In the genomic region with DNA sequence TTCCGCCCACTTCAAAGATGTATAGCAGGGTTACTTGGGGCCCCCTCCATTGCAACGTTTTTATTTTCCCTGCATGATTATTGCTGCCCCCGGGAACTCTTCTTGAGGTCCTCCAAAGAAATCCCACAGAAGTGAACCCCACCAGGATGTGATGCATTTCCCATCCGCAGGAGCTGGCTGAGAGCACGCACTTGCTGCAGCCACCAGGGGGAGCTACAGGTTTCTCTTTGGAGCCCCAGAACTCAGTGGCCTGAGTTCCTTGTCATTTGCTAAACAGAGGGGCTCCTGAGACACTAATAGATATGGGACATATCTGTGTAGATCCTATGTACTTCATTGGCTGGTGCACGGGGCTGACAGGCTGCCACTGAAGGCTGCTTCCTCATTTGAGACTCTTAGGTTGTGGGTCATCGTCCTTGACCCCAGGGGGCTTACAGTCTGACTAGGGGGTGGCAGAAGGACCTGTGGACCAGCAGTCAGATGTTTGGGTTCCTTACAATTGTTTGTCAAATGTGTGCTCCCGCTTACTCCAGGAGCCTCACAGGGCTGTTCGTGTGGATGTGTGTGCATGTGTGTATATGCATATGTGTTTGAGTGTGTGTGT, we compare ENCODE assay signal across 8 cellular contexts. TPM values are rescaled to one million over a fixed set of nuclear protein-coding genes. Genes with fewer than 3 reads are reported as not detected.
A peak's percentile ranks its signal among the peaks of the same experiment; 100 is the strongest.
DNase-seq lines count a peak whose midpoint lies in the region; ATAC-seq and TF ChIP-seq lines count a peak whose summit lies in the region.

No MANE protein-coding gene starts in this region.

- TF ChIP-seq CTCF in KMS-11 (conservative IDR thresholded peaks at IDR 0.05; ENCODE audit: low read depth, low read length) (peak; percentile 91), RWPE2 (IDR thresholded peaks at IDR 0.05; ENCODE audit: poor library complexity, severe bottlenecking) (peak; percentile 93), parathyroid adenoma (IDR thresholded peaks at IDR 0.05) (peak; percentile 95), upper lobe of left lung (IDR thresholded peaks at IDR 0.05) (peak; percentile 54 to 80 (median 74))

- DNase-seq in DMS53 (lab: John Stamatoyannopoulos, UW) (peak; percentile 85), RWPE2 (ENCODE audit: low spot score) (no peak), foreskin melanocyte (peak; percentile 37), upper lobe of left lung (peak in 1 of 2 donors; percentile 61)

- no peaks in the 10 kb centered on the region for H3K4me1 ChIP-seq in KMS-11 (ENCODE audit: low read depth, poor library complexity, severe bottlenecking)
- H3K4me1 ChIP-seq in RWPE2 (ENCODE audit: insufficient read depth, poor library complexity, severe bottlenecking), result no peaks in the 10 kb centered on the region
- H3K4me1 ChIP-seq in parathyroid adenoma, result no peaks in the 10 kb centered on the region
- H3K4me1 ChIP-seq in upper lobe of left lung, result no peaks in the 10 kb centered on the region

- no peaks in the 10 kb centered on the region for H3K27me3 ChIP-seq in KMS-11 (ENCODE audit: insufficient read depth, low read depth)
- H3K27me3 ChIP-seq in RWPE2 (ENCODE audit: insufficient read depth, poor library complexity, severe bottlenecking), result no peaks in the 10 kb centered on the region
- no peaks in the 10 kb centered on the region for H3K27me3 ChIP-seq in parathyroid adenoma (ENCODE audit: control insufficient read depth, insufficient read depth, low read length)
- H3K27me3 ChIP-seq in upper lobe of left lung, result no peaks in the 10 kb centered on the region

- H3K9ac ChIP-seq in KMS-11 (no peak overlapping the region), parathyroid adenoma (no peak overlapping the region)

- H3K9me3 ChIP-seq in RWPE2 (ENCODE audit: severe bottlenecking), result no peaks in the 10 kb centered on the region
- no peaks in the 10 kb centered on the region for H3K9me3 ChIP-seq in parathyroid adenoma (ENCODE audit: control insufficient read depth, low read length)
- no peaks in the 10 kb centered on the region for H3K9me3 ChIP-seq in upper lobe of left lung

- ATAC-seq in GM21526 (IDR thresholded peaks at IDR 0.05; ENCODE audit: low FRiP score, unreplicated experiment) (peak; percentile 88), RWPE2 (ENCODE audit: low read depth) (peak; percentile 90), upper lobe of left lung (ENCODE audit: low FRiP score in 2 of 2) (peak in 1 of 2 donors; percentile 85)
- peak; percentile 67 for ATAC-seq in activated T-helper 17 cell treated with anti-CD3 and anti-CD28 coated beads, Interleukin-2, amount 50 U/mL, for 72 hours (replicated peaks)

- H3K79me2 ChIP-seq in KMS-11 (ENCODE audit: insufficient read depth, low read depth) (no peaks in the 10 kb centered on the region), parathyroid adenoma (no peaks in the 10 kb centered on the region)

- no peak overlapping the region for H3K27ac ChIP-seq in KMS-11
- H3K27ac ChIP-seq in RWPE2 (ENCODE audit: poor library complexity, severe bottlenecking), result no peak overlapping the region
- H3K27ac ChIP-seq in parathyroid adenoma, result no peak overlapping the region
- no peak overlapping the region for H3K27ac ChIP-seq in upper lobe of left lung

- WGBS in upper lobe of left lung, 2 donors, result 24 to 27% methylated on average over 4 to 9 of the region's 9 CpGs

- no peaks in the 10 kb centered on the region for H3K36me3 Mint-ChIP-seq in activated T-helper 17 cell treated with anti-CD3 and anti-CD28 coated beads, Interleukin-2, amount 50 U/mL, for 72 hours (ENCODE audit: low read depth)

- H3K27ac Mint-ChIP-seq in activated T-helper 17 cell treated with anti-CD3 and anti-CD28 coated beads, Interleukin-2, amount 50 U/mL, for 72 hours, result no peak overlapping the region

- H3K4me1 Mint-ChIP-seq in activated T-helper 17 cell treated with anti-CD3 and anti-CD28 coated beads, Interleukin-2, amount 50 U/mL, for 72 hours, result no peaks in the 10 kb centered on the region

- H3K36me3 ChIP-seq in KMS-11 (ENCODE audit: insufficient read depth) (no peaks in the 10 kb centered on the region), RWPE2 (ENCODE audit: low read depth) (no peaks in the 10 kb centered on the region), parathyroid adenoma (ENCODE audit: control insufficient read depth, insufficient read depth, low read length) (no peaks in the 10 kb centered on the region), upper lobe of left lung (no peaks in the 10 kb centered on the region)

- no peaks in the 10 kb centered on the region for H3K9me3 Mint-ChIP-seq in activated T-helper 17 cell treated with anti-CD3 and anti-CD28 coated beads, Interleukin-2, amount 50 U/mL, for 72 hours

- no peak overlapping the region for H3K4me3 Mint-ChIP-seq in activated T-helper 17 cell treated with anti-CD3 and anti-CD28 coated beads, Interleukin-2, amount 50 U/mL, for 72 hours

- H2AFZ ChIP-seq in KMS-11 (ENCODE audit: low read depth), result no peak overlapping the region
- H2AFZ ChIP-seq in parathyroid adenoma, result no peak overlapping the region

- peaks cover 32% of the 10 kb centered on the region for H3K27me3 Mint-ChIP-seq in activated T-helper 17 cell treated with anti-CD3 and anti-CD28 coated beads, Interleukin-2, amount 50 U/mL, for 72 hours

- H3K4me2 ChIP-seq in KMS-11 (no peak overlapping the region), parathyroid adenoma (ENCODE audit: low read length) (no peak overlapping the region)

- no peak for TF ChIP-seq POLR2A in upper lobe of left lung (IDR thresholded peaks at IDR 0.05)

- no peak for TF ChIP-seq EP300 in upper lobe of left lung (IDR thresholded peaks at IDR 0.05)

- H3K4me3 ChIP-seq in KMS-11 (IDR thresholded peaks at IDR 0.05; ENCODE audit: insufficient read depth, low read depth, low read length) (no peak overlapping the region), RWPE2 (ENCODE audit: severe bottlenecking) (no peak overlapping the region), parathyroid adenoma (ENCODE audit: low read depth, low read length) (no peak overlapping the region), upper lobe of left lung (no peak overlapping the region)

- no peaks in the 10 kb centered on the region for H4K20me1 ChIP-seq in KMS-11 (ENCODE audit: insufficient read depth)

RNA-seq across cellular contexts. Expression of a gene that starts 52.3 kb away (rescaled TPM):
- total RNA-seq in activated T-helper 17 cell treated with anti-CD3 and anti-CD28 coated beads, Interleukin-2, amount 50 U/mL, for 72 hours, result not detected
- 1 to 10 TPM in 4 of 6 donors, under 1 TPM in 2; 0.06 to 3.0 (median 1.1) TPM for total RNA-seq in upper lobe of left lung

RNA-seq across cellular contexts. Expression of a gene that starts 54.6 kb away (rescaled TPM):
- 1 to 10 TPM in 1 of 2 donors, under 1 TPM in 1; 0.22 to 1.1 TPM for total RNA-seq in activated T-helper 17 cell treated with anti-CD3 and anti-CD28 coated beads, Interleukin-2, amount 50 U/mL, for 72 hours
- 10 to 100 TPM in 2 of 6 donors, 1 to 10 TPM in 4; 4.2 to 11.6 (median 6.1) TPM for total RNA-seq in upper lobe of left lung
